In the genomic region with DNA sequence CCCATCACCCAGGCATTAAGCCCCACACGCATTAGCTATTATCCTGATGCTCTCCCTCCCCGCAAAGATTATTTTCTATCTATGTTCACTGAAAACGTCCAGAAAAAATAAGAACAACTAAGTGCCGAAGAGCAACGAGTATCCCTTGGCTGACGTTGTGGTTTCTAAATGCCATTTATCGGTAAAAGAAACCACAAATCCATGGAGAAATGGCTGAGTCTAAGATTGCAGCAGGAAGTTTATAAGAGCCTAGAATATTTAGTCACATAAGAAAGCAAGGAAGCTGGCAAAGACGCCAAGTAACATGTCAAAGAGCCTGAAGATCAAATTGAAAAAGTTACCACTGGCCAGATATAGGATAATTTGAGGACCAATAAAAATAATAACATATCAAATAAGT, we compare ENCODE assay signal across 24 cellular contexts. TPM values are rescaled to one million over a fixed set of nuclear protein-coding genes. Genes with fewer than 3 reads are reported as not detected.
"Had no signal": no experiment of that assay in that cellular context is flagged by ENCODE, and none has a peak within 500 bp of the region (broad histone marks: within the 10 kb centered on the region; RNA-seq: fewer than 3 reads in every experiment).

No MANE protein-coding gene starts in this region.

- ATAC-seq: activated CD8-positive, alpha-beta T cell treated with anti-CD3 and anti-CD28 coated beads, Interleukin-2, amount 10 ng/mL, durations not matched to agents 7 days and 5 days; foreskin keratinocyte; lower lobe of right lung; stimulated activated naive CD8-positive, alpha-beta T cell treated with anti-CD3 and anti-CD28 coated beads, Interleukin-15, Interleukin-2, amounts not matched to agents 100 U/mL and 50 U/mL, for 24 hours had no signal

- H3K9me3 ChIP-seq: uterus had no signal

- H3K4me3 ChIP-seq: lower lobe of right lung, tibial nerve, uterus had no signal

- H3K27ac ChIP-seq: foreskin keratinocyte, lower lobe of right lung, tibial nerve, uterus had no signal

- H3K36me3 ChIP-seq: lower lobe of right lung, tibial nerve, uterus had no signal

- DNase-seq: activated CD4-positive, alpha-beta T cell treated with anti-CD3 and anti-CD28 coated beads, Interleukin-2, amount 10 ng/mL, durations not matched to agents 7 days and 5 days; activated CD4-positive, CD25-positive, alpha-beta regulatory T cell; activated CD8-positive, alpha-beta T cell treated with anti-CD3 and anti-CD28 coated beads, Interleukin-2, amount 10 ng/mL, durations not matched to agents 7 days and 5 days; activated naive CD4-positive, alpha-beta T cell treated with Interleukin-2 at 50 U/mL for 16 hours; activated naive CD8-positive, alpha-beta T cell treated with anti-CD3 and anti-CD28 coated beads, Interleukin-2, amount 10 ng/mL, durations not matched to agents 7 days and 5 days; activated T-cell treated with anti-CD3 and anti-CD28 coated beads, Interleukin-2, amount 50 U/mL, for 24 hours; amygdala; cortex of kidney; erythroblast; foreskin keratinocyte; glutamatergic neuron; hypothalamus; lower lobe of right lung; posterior cingulate gyrus; retina; stimulated activated CD4-positive, alpha-beta T cell treated with anti-CD3 and anti-CD28 coated beads, Interleukin-2, amount 100 ng/mL, for 24 hours; stimulated activated naive CD8-positive, alpha-beta T cell treated with anti-CD3 and anti-CD28 coated beads, Interleukin-15, Interleukin-2, amounts not matched to agents 100 U/mL and 50 U/mL, for 24 hours; T-helper 1 cell; T-helper 9 cell; uterus had no signal

- H3K4me1 ChIP-seq: foreskin keratinocyte, lower lobe of right lung, tibial nerve, uterus had no signal

- H3K27me3 ChIP-seq: foreskin keratinocyte, tibial nerve, uterus had no signal

RNA-seq across cellular contexts. Expression of a gene that starts 18.1 kb away (rescaled TPM):
- total RNA-seq: activated CD4-positive, alpha-beta T cell treated with anti-CD3 and anti-CD28 coated beads, Interleukin-2, amount 10 ng/mL, durations not matched to agents 7 days and 5 days; activated CD8-positive, alpha-beta T cell treated with anti-CD3 and anti-CD28 coated beads, Interleukin-2, amount 10 ng/mL, durations not matched to agents 7 days and 5 days; activated naive CD8-positive, alpha-beta T cell treated with anti-CD3 and anti-CD28 coated beads, Interleukin-2, amount 10 ng/mL, durations not matched to agents 7 days and 5 days; activated T-helper 2 cell treated with anti-CD3 and anti-CD28 coated beads, Interferon-gamma antibody, Interleukin-2, Interleukin-4, amounts not matched to agents 10 μg/mL and 5 μg/mL and 100 μg/mL, durations not matched to agents 14 hours and 24 hours and 36 hours; foreskin keratinocyte; lower lobe of right lung; mesothelial cell of epicardium; tibial nerve; uterus had no signal
- polyA plus RNA-seq: foreskin keratinocyte, keratinocyte had no signal
